ENCODE assay signal across 17 cellular contexts in genomic region chr11:78208257-78209165, GRCh38. TPM values are rescaled to one million over a fixed set of nuclear protein-coding genes. Genes with fewer than 3 reads are reported as not detected.
DNase-seq lines count a peak whose midpoint lies in the region; ATAC-seq and TF ChIP-seq lines count a peak whose summit lies in the region.
"Had no signal": no experiment of that assay in that cellular context is flagged by ENCODE, and none has a peak within 500 bp of the region (broad histone marks: within the 10 kb centered on the region; RNA-seq: fewer than 3 reads in every experiment).

No MANE protein-coding gene starts in this region.

- no peaks in the 10 kb centered on the region for H3K4me1 ChIP-seq in Panc1 (ENCODE audit: control insufficient read depth, insufficient read depth, low read length)
- H3K4me1 ChIP-seq in gastrocnemius medialis = peaks cover 11 to 16% of the 10 kb centered on the region in 2 donors
- H3K4me1 ChIP-seq: lower lobe of right lung had no signal

- BruUV-seq in Panc1 (replicated peaks; lab: Mats Ljungman, UMichigan) = no TSS peak

- DNase-seq in activated naive CD4-positive, alpha-beta T cell treated with anti-CD3 and anti-CD28 coated beads, Interleukin-2, amount 50 U/mL, for 72 hours (ENCODE audit: low spot score in 2 of 2) = no peak
- DNase-seq in activated naive CD4-positive, alpha-beta T cell treated with anti-CD3 and anti-CD28 coated beads for 36 hours = no peak
- no peak for DNase-seq in Panc1 (ENCODE audit: low read depth, low spot score)
- peak; percentile 28 for DNase-seq in fibroblast of pulmonary artery (ENCODE audit: low read depth)
- peak; percentile 52 to 69 for DNase-seq in gastrocnemius medialis
- DNase-seq in activated CD8-positive, alpha-beta memory T cell treated with anti-CD3 and anti-CD28 coated beads, Interleukin-2, amount 50 U/mL, for 48 hours = no peak
- DNase-seq: activated CD4-positive, alpha-beta T cell treated with anti-CD3 and anti-CD28 coated beads for 4 hours; lower lobe of right lung; NCI-H1417 treated with DMSO at 0.1 percent for 48 hours; NCI-H446; T-cell had no signal

- peak in 1 of 2 donors; percentile 54 for TF ChIP-seq POLR2A in gastrocnemius medialis (IDR thresholded peaks at IDR 0.05)

- H3K27me3 Mint-ChIP-seq in activated naive CD4-positive, alpha-beta T cell treated with anti-CD3 and anti-CD28 coated beads for 36 hours (ENCODE audit: low read depth) = no peaks in the 10 kb centered on the region
- H3K27me3 Mint-ChIP-seq: dendritic cell treated with granulocyte-macrophage colony-stimulating factor and Interleukin-4, amounts not matched to agents 40 ng/mL and 50 ng/mL, for 4 days; IgD-negative memory B cell; T-cell had no signal

- peaks cover 14 to 17% of the 10 kb centered on the region in 2 donors for H3K36me3 Mint-ChIP-seq in activated naive CD4-positive, alpha-beta T cell treated with anti-CD3 and anti-CD28 coated beads, Interleukin-2, amount 50 U/mL, for 72 hours
- peaks cover 35% of the 10 kb centered on the region for H3K36me3 Mint-ChIP-seq in activated naive CD4-positive, alpha-beta T cell treated with anti-CD3 and anti-CD28 coated beads for 36 hours (ENCODE audit: low read depth)

- intact Hi-C loops in activated naive CD4-positive, alpha-beta T cell treated with anti-CD3 and anti-CD28 coated beads for 36 hours (cut with micrococcal nuclease) = no loop called here
- intact Hi-C loops in Panc1 (cut with micrococcal nuclease; ENCODE audit: unreplicated experiment) = no loop called here
- intact Hi-C loops in gastrocnemius medialis (cut with DNase I; ENCODE audit: low total_unique reads) = no loop called here

- no peak overlapping the region for H3K27ac ChIP-seq in Panc1 (ENCODE audit: low read length)
- H3K27ac ChIP-seq in gastrocnemius medialis = peak overlapping the region; percentile 74 to 88 (median 84)
- H3K27ac ChIP-seq: lower lobe of right lung, neutrophil, skin epidermis had no signal

- POLR2A ChIA-PET in Panc1 (lab: Charles Lee) = no interaction called here

- H3K4me3 ChIP-seq in Panc1 (ENCODE audit: low read depth in 2 of 2, low read length in 2 of 2) = no peak overlapping the region
- H3K4me3 ChIP-seq in fibroblast of pulmonary artery (replicated peaks; ENCODE audit: low read depth, low read length) = no peak overlapping the region
- H3K4me3 ChIP-seq in gastrocnemius medialis = no peak overlapping the region
- H3K4me3 ChIP-seq: lower lobe of right lung, skin epidermis had no signal

- H3K9me3 Mint-ChIP-seq in activated naive CD4-positive, alpha-beta T cell treated with anti-CD3 and anti-CD28 coated beads, Interleukin-2, amount 50 U/mL, for 72 hours = no peaks in the 10 kb centered on the region
- H3K9me3 Mint-ChIP-seq in activated naive CD4-positive, alpha-beta T cell treated with anti-CD3 and anti-CD28 coated beads for 36 hours = no peaks in the 10 kb centered on the region
- H3K9me3 Mint-ChIP-seq: dendritic cell treated with granulocyte-macrophage colony-stimulating factor and Interleukin-4, amounts not matched to agents 40 ng/mL and 50 ng/mL, for 4 days; IgD-negative memory B cell; T-cell had no signal

- H3K4me3 Mint-ChIP-seq in activated naive CD4-positive, alpha-beta T cell treated with anti-CD3 and anti-CD28 coated beads for 36 hours = no peak overlapping the region
- H3K4me3 Mint-ChIP-seq: dendritic cell treated with granulocyte-macrophage colony-stimulating factor and Interleukin-4, amounts not matched to agents 40 ng/mL and 50 ng/mL, for 4 days; T-cell had no signal

- CTCF ChIA-PET in activated naive CD4-positive, alpha-beta T cell treated with anti-CD3 and anti-CD28 coated beads for 36 hours (lab: Charles Lee) = no interaction called here
- CTCF ChIA-PET in Panc1 (lab: Charles Lee) = no interaction called here

- no peak for TF ChIP-seq CTCF in Panc1 (IDR thresholded peaks at IDR 0.05)
- TF ChIP-seq CTCF in fibroblast of pulmonary artery (IDR thresholded peaks at IDR 0.05; ENCODE audit: low read length, missing control alignments) = no peak
- no peak for TF ChIP-seq CTCF in gastrocnemius medialis (IDR thresholded peaks at IDR 0.05 in 4 of 5, conservative IDR thresholded peaks at IDR 0.05 in 1 of 5)

- no peak for ATAC-seq in activated naive CD4-positive, alpha-beta T cell treated with anti-CD3 and anti-CD28 coated beads, Interleukin-2, amount 50 U/mL, for 72 hours
- ATAC-seq in Panc1 (0 out of 2 replicates have a peak, but pooled peaks have one; percentile 23), gastrocnemius medialis (peak; percentile 97 to 98), GM18873 (IDR thresholded peaks at IDR 0.05; ENCODE audit: low FRiP score, unreplicated experiment) (no peak), GM21723 (IDR thresholded peaks at IDR 0.05; ENCODE audit: unreplicated experiment) (no peak)
- ATAC-seq: lower lobe of right lung had no signal

- peaks cover 19% of the 10 kb centered on the region for H3K4me1 Mint-ChIP-seq in activated naive CD4-positive, alpha-beta T cell treated with anti-CD3 and anti-CD28 coated beads for 36 hours (ENCODE audit: low read depth)

- H3K9me3 ChIP-seq in Panc1 (ENCODE audit: control insufficient read depth, insufficient read depth, low read depth, low read length) (no peaks in the 10 kb centered on the region), gastrocnemius medialis (no peaks in the 10 kb centered on the region)
- H3K9me3 ChIP-seq: lower lobe of right lung, neutrophil had no signal

- in situ Hi-C loops in Panc1 (cut with HindIII; ENCODE audit: low pct_unique_long_range_greater_than_20kb, low sequenced_read_pairs) = no loop called here
- in situ Hi-C loops in gastrocnemius medialis (cut with MboI; ENCODE audit: low sequenced_read_pairs in 4 of 4) = loop anchor here in 1 of 4 donors (25.0 kb wide), 2 partner anchors 96 to 354 kb away; partner anchors contain the start of gene NARS2

- no peaks in the 10 kb centered on the region for H3K36me3 ChIP-seq in Panc1 (ENCODE audit: control insufficient read depth, insufficient read depth, low read length)
- peaks cover 0 to 21% of the 10 kb centered on the region in 2 donors for H3K36me3 ChIP-seq in gastrocnemius medialis

- H3K27me3 ChIP-seq in Panc1 (ENCODE audit: control insufficient read depth, insufficient read depth, low read length) (no peaks in the 10 kb centered on the region), gastrocnemius medialis (no peaks in the 10 kb centered on the region)
- H3K27me3 ChIP-seq: neutrophil had no signal

- H3K27ac Mint-ChIP-seq in activated naive CD4-positive, alpha-beta T cell treated with anti-CD3 and anti-CD28 coated beads, Interleukin-2, amount 50 U/mL, for 72 hours = peak overlapping the region; percentile 14 to 96
- no peak overlapping the region for H3K27ac Mint-ChIP-seq in activated naive CD4-positive, alpha-beta T cell treated with anti-CD3 and anti-CD28 coated beads for 36 hours
- H3K27ac Mint-ChIP-seq: dendritic cell treated with granulocyte-macrophage colony-stimulating factor and Interleukin-4, amounts not matched to agents 40 ng/mL and 50 ng/mL, for 4 days had no signal

RNA-seq across cellular contexts. Expression of gene USP35, which starts 19.8 kb away (rescaled TPM):
- 10 to 100 TPM; 16.3 to 21.8 TPM for total RNA-seq in activated naive CD4-positive, alpha-beta T cell treated with anti-CD3 and anti-CD28 coated beads, Interleukin-2, amount 50 U/mL, for 72 hours
- 10 to 100 TPM; 13.4 to 14.2 TPM for total RNA-seq in activated naive CD4-positive, alpha-beta T cell treated with anti-CD3 and anti-CD28 coated beads for 36 hours
- total RNA-seq in Panc1 (2021; ENCODE audit: unreplicated experiment) (11.8 TPM), gastrocnemius medialis (1 to 10 TPM; 4.6 to 6.1 (median 5.4) TPM)
- 9.6 TPM for polyA plus RNA-seq in Panc1 (2012; ENCODE audit: insufficient read length)

RNA-seq across cellular contexts. Expression of gene KCTD21, which starts 20.1 kb away (rescaled TPM):
- total RNA-seq in activated naive CD4-positive, alpha-beta T cell treated with anti-CD3 and anti-CD28 coated beads, Interleukin-2, amount 50 U/mL, for 72 hours = 10 to 100 TPM in 1 of 2 donors, 1 to 10 TPM in 1; 6.6 to 12.2 TPM
- total RNA-seq in activated naive CD4-positive, alpha-beta T cell treated with anti-CD3 and anti-CD28 coated beads for 36 hours = 10 to 100 TPM in 1 of 2 experiments, 1 to 10 TPM in 1; 8.6 to 10.1 TPM
- total RNA-seq in Panc1 (2021; ENCODE audit: unreplicated experiment) = 9.7 TPM
- polyA plus RNA-seq in Panc1 (2012; ENCODE audit: insufficient read length) = 16.1 TPM
- 10 to 100 TPM in 3 of 4 donors, 1 to 10 TPM in 1; 6.0 to 18.9 (median 15.8) TPM for total RNA-seq in gastrocnemius medialis

Comparison
In these comparisons a context has a peak if more than half of its experiments do, and no peak if none do; other contexts are left out.
1. ATAC-seq: peak in Panc1 (single experiment) and gastrocnemius medialis (2 of 2); none in activated naive CD4-positive, alpha-beta T cell treated with anti-CD3 and anti-CD28 coated beads, Interleukin-2, amount 50 U/mL, for 72 hours (0 of 2), GM18873 (single experiment) and GM21723 (single experiment).
2. DNase-seq: peak in fibroblast of pulmonary artery (single experiment) and gastrocnemius medialis (2 of 2); none in activated naive CD4-positive, alpha-beta T cell treated with anti-CD3 and anti-CD28 coated beads, Interleukin-2, amount 50 U/mL, for 72 hours (0 of 2), activated naive CD4-positive, alpha-beta T cell treated with anti-CD3 and anti-CD28 coated beads for 36 hours (single experiment), Panc1 (single experiment) and activated CD8-positive, alpha-beta memory T cell treated with anti-CD3 and anti-CD28 coated beads, Interleukin-2, amount 50 U/mL, for 48 hours (single experiment).